In the genomic region with DNA sequence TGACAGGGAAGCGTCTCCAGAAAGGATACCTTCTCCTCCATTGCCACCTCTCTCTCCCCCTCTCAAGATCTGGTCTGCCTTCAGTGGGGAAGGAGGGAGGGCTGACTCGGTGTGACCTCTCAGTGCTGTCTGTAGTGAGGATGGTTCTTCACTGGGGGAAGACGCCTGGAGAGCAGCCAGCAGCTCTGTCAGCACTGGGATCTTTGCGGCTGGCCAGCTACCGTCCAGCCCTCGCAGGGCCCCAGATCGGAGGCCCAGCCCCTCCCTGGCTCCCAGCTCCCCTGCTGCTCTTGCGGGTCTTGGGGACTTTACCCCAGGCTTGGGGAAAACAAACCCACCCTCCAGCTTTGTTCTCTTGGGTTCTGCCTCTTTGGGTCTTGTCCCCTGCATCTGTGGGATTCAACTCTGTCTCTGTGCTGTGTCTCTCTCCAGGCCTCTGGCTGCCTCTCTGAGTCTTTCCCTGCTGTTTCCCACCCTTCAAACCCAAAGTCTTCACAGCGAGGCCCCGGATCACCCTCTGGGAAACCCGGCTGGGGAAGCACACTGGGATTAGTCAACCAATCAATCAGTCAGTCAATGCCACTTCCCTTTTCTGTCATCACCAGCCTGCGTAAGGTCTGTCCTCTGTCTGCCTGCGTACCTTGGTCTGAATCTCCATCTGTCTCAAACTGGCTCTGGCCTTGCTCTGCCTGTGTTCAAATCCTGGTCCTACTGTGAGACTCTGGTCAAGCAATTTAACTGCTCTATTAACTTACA, we compare ENCODE assay signal across 3 cellular contexts.
TF ChIP-seq lines count a peak whose summit lies in the region.

No MANE protein-coding gene starts in this region.

TF ChIP-seq in SK-N-SH treated with all-trans-retinoic acid at 6 μM for 48 hours, 23 proteins besides CTCF, POLR2A, EP300 and RAD21 (continues in another document):
- TF ChIP-seq, protein P1, sequence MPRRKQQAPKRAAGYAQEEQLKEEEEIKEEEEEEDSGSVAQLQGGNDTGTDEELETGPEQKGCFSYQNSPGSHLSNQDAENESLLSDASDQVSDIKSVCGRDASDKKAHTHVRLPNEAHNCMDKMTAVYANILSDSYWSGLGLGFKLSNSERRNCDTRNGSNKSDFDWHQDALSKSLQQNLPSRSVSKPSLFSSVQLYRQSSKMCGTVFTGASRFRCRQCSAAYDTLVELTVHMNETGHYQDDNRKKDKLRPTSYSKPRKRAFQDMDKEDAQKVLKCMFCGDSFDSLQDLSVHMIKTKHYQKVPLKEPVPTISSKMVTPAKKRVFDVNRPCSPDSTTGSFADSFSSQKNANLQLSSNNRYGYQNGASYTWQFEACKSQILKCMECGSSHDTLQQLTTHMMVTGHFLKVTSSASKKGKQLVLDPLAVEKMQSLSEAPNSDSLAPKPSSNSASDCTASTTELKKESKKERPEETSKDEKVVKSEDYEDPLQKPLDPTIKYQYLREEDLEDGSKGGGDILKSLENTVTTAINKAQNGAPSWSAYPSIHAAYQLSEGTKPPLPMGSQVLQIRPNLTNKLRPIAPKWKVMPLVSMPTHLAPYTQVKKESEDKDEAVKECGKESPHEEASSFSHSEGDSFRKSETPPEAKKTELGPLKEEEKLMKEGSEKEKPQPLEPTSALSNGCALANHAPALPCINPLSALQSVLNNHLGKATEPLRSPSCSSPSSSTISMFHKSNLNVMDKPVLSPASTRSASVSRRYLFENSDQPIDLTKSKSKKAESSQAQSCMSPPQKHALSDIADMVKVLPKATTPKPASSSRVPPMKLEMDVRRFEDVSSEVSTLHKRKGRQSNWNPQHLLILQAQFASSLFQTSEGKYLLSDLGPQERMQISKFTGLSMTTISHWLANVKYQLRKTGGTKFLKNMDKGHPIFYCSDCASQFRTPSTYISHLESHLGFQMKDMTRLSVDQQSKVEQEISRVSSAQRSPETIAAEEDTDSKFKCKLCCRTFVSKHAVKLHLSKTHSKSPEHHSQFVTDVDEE (CRISPR knock-in tag; IDR thresholded peaks at IDR 0.05): no peak
- TF ChIP-seq ZNF70 (CRISPR knock-in tag; IDR thresholded peaks at IDR 0.05) (no peak), ARNTL (CRISPR knock-in tag; IDR thresholded peaks at IDR 0.05; ENCODE audit: borderline replicate concordance, low read depth) (no peak), TOX (CRISPR knock-in tag; IDR thresholded peaks at IDR 0.05; ENCODE audit: borderline replicate concordance) (no peak), ZNF8 (CRISPR knock-in tag; IDR thresholded peaks at IDR 0.05) (no peak), SNAI2 (CRISPR knock-in tag; IDR thresholded peaks at IDR 0.05) (no peak), ZNF565 (CRISPR knock-in tag; conservative IDR thresholded peaks at IDR 0.05; ENCODE audit: low read depth) (no peak)
- TF ChIP-seq, protein P2, sequence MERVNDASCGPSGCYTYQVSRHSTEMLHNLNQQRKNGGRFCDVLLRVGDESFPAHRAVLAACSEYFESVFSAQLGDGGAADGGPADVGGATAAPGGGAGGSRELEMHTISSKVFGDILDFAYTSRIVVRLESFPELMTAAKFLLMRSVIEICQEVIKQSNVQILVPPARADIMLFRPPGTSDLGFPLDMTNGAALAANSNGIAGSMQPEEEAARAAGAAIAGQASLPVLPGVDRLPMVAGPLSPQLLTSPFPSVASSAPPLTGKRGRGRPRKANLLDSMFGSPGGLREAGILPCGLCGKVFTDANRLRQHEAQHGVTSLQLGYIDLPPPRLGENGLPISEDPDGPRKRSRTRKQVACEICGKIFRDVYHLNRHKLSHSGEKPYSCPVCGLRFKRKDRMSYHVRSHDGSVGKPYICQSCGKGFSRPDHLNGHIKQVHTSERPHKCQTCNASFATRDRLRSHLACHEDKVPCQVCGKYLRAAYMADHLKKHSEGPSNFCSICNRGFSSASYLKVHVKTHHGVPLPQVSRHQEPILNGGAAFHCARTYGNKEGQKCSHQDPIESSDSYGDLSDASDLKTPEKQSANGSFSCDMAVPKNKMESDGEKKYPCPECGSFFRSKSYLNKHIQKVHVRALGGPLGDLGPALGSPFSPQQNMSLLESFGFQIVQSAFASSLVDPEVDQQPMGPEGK (CRISPR knock-in tag; IDR thresholded peaks at IDR 0.05; ENCODE audit: borderline replicate concordance): no peak
- TF ChIP-seq, protein P3, sequence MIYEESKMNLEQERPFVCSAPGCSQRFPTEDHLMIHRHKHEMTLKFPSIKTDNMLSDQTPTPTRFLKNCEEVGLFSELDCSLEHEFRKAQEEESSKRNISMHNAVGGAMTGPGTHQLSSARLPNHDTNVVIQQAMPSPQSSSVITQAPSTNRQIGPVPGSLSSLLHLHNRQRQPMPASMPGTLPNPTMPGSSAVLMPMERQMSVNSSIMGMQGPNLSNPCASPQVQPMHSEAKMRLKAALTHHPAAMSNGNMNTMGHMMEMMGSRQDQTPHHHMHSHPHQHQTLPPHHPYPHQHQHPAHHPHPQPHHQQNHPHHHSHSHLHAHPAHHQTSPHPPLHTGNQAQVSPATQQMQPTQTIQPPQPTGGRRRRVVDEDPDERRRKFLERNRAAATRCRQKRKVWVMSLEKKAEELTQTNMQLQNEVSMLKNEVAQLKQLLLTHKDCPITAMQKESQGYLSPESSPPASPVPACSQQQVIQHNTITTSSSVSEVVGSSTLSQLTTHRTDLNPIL (CRISPR knock-in tag; IDR thresholded peaks at IDR 0.05; ENCODE audit: low read depth): no peak

TF ChIP-seq in SK-N-SH, 30 proteins besides CTCF, POLR2A, EP300 and RAD21 (continued from another document and continues in another):
- TF ChIP-seq MEF2A (IDR thresholded peaks at IDR 0.05; ENCODE audit: borderline replicate concordance, low read depth) (no peak), GATA2 (CRISPR knock-in tag; IDR thresholded peaks at IDR 0.05) (no peak), RXRA (IDR thresholded peaks at IDR 0.05; ENCODE audit: borderline replicate concordance, low read depth) (no peak), RCOR1 (IDR thresholded peaks at IDR 0.05; ENCODE audit: low read length) (no peak), TAF1 (IDR thresholded peaks at IDR 0.05; ENCODE audit: borderline replicate concordance, low read depth, low read length) (no peak), CHD2 (IDR thresholded peaks at IDR 0.05; ENCODE audit: low read length, partially characterized antibody) (no peak), SMC3 (IDR thresholded peaks at IDR 0.05; ENCODE audit: low read depth, low read length) (no peak), FOXJ3 (CRISPR knock-in tag; IDR thresholded peaks at IDR 0.05) (no peak), MXI1 (IDR thresholded peaks at IDR 0.05; ENCODE audit: low read depth, low read length) (no peak), JUND (IDR thresholded peaks at IDR 0.05) (no peak), POLR2AphosphoS5 (IDR thresholded peaks at IDR 0.05; ENCODE audit: low read depth, low read length) (no peak)
- TF ChIP-seq, protein P4, sequence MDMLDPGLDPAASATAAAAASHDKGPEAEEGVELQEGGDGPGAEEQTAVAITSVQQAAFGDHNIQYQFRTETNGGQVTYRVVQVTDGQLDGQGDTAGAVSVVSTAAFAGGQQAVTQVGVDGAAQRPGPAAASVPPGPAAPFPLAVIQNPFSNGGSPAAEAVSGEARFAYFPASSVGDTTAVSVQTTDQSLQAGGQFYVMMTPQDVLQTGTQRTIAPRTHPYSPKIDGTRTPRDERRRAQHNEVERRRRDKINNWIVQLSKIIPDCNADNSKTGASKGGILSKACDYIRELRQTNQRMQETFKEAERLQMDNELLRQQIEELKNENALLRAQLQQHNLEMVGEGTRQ (IDR thresholded peaks at IDR 0.05; ENCODE audit: borderline replicate concordance, low read depth, low read length): no peak
- TF ChIP-seq, protein P5, sequence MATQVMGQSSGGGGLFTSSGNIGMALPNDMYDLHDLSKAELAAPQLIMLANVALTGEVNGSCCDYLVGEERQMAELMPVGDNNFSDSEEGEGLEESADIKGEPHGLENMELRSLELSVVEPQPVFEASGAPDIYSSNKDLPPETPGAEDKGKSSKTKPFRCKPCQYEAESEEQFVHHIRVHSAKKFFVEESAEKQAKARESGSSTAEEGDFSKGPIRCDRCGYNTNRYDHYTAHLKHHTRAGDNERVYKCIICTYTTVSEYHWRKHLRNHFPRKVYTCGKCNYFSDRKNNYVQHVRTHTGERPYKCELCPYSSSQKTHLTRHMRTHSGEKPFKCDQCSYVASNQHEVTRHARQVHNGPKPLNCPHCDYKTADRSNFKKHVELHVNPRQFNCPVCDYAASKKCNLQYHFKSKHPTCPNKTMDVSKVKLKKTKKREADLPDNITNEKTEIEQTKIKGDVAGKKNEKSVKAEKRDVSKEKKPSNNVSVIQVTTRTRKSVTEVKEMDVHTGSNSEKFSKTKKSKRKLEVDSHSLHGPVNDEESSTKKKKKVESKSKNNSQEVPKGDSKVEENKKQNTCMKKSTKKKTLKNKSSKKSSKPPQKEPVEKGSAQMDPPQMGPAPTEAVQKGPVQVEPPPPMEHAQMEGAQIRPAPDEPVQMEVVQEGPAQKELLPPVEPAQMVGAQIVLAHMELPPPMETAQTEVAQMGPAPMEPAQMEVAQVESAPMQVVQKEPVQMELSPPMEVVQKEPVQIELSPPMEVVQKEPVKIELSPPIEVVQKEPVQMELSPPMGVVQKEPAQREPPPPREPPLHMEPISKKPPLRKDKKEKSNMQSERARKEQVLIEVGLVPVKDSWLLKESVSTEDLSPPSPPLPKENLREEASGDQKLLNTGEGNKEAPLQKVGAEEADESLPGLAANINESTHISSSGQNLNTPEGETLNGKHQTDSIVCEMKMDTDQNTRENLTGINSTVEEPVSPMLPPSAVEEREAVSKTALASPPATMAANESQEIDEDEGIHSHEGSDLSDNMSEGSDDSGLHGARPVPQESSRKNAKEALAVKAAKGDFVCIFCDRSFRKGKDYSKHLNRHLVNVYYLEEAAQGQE (IDR thresholded peaks at IDR 0.05; ENCODE audit: low read depth, low read length): no peak
- TF ChIP-seq, protein P6, sequence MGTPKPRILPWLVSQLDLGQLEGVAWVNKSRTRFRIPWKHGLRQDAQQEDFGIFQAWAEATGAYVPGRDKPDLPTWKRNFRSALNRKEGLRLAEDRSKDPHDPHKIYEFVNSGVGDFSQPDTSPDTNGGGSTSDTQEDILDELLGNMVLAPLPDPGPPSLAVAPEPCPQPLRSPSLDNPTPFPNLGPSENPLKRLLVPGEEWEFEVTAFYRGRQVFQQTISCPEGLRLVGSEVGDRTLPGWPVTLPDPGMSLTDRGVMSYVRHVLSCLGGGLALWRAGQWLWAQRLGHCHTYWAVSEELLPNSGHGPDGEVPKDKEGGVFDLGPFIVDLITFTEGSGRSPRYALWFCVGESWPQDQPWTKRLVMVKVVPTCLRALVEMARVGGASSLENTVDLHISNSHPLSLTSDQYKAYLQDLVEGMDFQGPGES (IDR thresholded peaks at IDR 0.05; ENCODE audit: low read depth, low read length): no peak

TF ChIP-seq in WTC11, 78 proteins besides CTCF, POLR2A, EP300 and RAD21:
- TF ChIP-seq, protein P7, sequence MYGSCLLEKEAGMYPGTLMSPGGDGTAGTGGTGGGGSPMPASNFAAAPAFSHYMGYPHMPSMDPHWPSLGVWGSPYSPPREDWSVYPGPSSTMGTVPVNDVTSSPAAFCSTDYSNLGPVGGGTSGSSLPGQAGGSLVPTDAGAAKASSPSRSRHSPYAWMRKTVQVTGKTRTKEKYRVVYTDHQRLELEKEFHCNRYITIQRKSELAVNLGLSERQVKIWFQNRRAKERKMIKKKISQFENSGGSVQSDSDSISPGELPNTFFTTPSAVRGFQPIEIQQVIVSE (CRISPR knock-in tag; IDR thresholded peaks at IDR 0.05; ENCODE audit: borderline replicate concordance): no peak
- TF ChIP-seq, protein P8, sequence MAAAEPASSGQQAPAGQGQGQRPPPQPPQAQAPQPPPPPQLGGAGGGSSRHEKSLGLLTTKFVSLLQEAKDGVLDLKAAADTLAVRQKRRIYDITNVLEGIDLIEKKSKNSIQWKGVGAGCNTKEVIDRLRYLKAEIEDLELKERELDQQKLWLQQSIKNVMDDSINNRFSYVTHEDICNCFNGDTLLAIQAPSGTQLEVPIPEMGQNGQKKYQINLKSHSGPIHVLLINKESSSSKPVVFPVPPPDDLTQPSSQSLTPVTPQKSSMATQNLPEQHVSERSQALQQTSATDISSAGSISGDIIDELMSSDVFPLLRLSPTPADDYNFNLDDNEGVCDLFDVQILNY (CRISPR knock-in tag; IDR thresholded peaks at IDR 0.05): no peak
- TF ChIP-seq, protein P9, sequence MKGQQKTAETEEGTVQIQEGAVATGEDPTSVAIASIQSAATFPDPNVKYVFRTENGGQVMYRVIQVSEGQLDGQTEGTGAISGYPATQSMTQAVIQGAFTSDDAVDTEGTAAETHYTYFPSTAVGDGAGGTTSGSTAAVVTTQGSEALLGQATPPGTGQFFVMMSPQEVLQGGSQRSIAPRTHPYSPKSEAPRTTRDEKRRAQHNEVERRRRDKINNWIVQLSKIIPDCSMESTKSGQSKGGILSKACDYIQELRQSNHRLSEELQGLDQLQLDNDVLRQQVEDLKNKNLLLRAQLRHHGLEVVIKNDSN (CRISPR knock-in tag; IDR thresholded peaks at IDR 0.05): no peak
- TF ChIP-seq, protein P10, sequence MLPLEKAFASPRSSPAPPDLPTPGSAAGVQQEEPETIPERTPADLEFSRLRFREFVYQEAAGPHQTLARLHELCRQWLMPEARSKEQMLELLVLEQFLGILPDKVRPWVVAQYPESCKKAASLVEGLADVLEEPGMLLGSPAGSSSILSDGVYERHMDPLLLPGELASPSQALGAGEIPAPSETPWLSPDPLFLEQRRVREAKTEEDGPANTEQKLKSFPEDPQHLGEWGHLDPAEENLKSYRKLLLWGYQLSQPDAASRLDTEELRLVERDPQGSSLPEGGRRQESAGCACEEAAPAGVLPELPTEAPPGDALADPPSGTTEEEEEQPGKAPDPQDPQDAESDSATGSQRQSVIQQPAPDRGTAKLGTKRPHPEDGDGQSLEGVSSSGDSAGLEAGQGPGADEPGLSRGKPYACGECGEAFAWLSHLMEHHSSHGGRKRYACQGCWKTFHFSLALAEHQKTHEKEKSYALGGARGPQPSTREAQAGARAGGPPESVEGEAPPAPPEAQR (CRISPR knock-in tag; IDR thresholded peaks at IDR 0.05): no peak
- TF ChIP-seq SOX15 (CRISPR knock-in tag; IDR thresholded peaks at IDR 0.05): no peak
- no peak for TF ChIP-seq TEAD1 (CRISPR knock-in tag; IDR thresholded peaks at IDR 0.05)
- TF ChIP-seq, protein P11, sequence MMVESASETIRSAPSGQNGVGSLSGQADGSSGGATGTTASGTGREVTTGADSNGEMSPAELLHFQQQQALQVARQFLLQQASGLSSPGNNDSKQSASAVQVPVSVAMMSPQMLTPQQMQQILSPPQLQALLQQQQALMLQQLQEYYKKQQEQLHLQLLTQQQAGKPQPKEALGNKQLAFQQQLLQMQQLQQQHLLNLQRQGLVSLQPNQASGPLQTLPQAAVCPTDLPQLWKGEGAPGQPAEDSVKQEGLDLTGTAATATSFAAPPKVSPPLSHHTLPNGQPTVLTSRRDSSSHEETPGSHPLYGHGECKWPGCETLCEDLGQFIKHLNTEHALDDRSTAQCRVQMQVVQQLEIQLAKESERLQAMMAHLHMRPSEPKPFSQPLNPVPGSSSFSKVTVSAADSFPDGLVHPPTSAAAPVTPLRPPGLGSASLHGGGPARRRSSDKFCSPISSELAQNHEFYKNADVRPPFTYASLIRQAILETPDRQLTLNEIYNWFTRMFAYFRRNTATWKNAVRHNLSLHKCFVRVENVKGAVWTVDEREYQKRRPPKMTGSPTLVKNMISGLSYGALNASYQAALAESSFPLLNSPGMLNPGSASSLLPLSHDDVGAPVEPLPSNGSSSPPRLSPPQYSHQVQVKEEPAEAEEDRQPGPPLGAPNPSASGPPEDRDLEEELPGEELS (CRISPR knock-in tag; IDR thresholded peaks at IDR 0.05): no peak
- TF ChIP-seq, protein P12, sequence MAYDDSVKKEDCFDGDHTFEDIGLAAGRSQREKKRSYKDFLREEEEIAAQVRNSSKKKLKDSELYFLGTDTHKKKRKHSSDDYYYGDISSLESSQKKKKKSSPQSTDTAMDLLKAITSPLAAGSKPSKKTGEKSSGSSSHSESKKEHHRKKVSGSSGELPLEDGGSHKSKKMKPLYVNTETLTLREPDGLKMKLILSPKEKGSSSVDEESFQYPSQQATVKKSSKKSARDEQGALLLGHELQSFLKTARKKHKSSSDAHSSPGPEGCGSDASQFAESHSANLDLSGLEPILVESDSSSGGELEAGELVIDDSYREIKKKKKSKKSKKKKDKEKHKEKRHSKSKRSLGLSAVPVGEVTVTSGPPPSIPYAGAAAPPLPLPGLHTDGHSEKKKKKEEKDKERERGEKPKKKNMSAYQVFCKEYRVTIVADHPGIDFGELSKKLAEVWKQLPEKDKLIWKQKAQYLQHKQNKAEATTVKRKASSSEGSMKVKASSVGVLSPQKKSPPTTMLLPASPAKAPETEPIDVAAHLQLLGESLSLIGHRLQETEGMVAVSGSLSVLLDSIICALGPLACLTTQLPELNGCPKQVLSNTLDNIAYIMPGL (CRISPR knock-in tag; IDR thresholded peaks at IDR 0.05): no peak
